ENCODE assay signal across 1 cellular context in genomic region chr14:70255071-70256057, GRCh38.
TF ChIP-seq lines count a peak whose summit lies in the region.

No MANE protein-coding gene starts in this region.

TF ChIP-seq in H1, 55 proteins besides CTCF, POLR2A, EP300 and RAD21:
- TF ChIP-seq MAX (IDR thresholded peaks at IDR 0.05), result peak; percentile 80
- TF ChIP-seq CHD2 (IDR thresholded peaks at IDR 0.05; ENCODE audit: low read length), result peak; percentile 37; the same call in 1 of the 2 replicates
- TF ChIP-seq SP1 (IDR thresholded peaks at IDR 0.05; ENCODE audit: low read depth, low read length), result peak; percentile 87
- TF ChIP-seq POLR2AphosphoS5 (IDR thresholded peaks at IDR 0.05; ENCODE audit: low read depth, low read length), result peak; percentile 12; the same call in 1 of the 2 replicates
- peak; percentile 81 for TF ChIP-seq TBP (IDR thresholded peaks at IDR 0.05; ENCODE audit: low read depth, low read length)
- peak; percentile 19; the same call in 1 of the 2 replicates for TF ChIP-seq TAF1 (IDR thresholded peaks at IDR 0.05; ENCODE audit: low read depth, low read length)
- TF ChIP-seq E2F6 (IDR thresholded peaks at IDR 0.05), result peak; percentile 78
